10 cellular contexts compared by ENCODE assay signal in genomic region chr2:196492946-196493345, GRCh38.
"Had no signal": no experiment of that assay in that cellular context is flagged by ENCODE, and none has a peak within 500 bp of the region (broad histone marks: within the 10 kb centered on the region; RNA-seq: fewer than 3 reads in every experiment).

No MANE protein-coding gene starts in this region.

- H3K4me2 ChIP-seq: GM23338 had no signal

- H3K9me3 ChIP-seq: HAP-1 had no signal

- H3K9ac ChIP-seq: GM23248 had no signal

- DNase-seq: GM23248, GOT3, H7, H9, HCEC 1CT, HFFc6 had no signal

- FAIRE-seq: H1, H54 had no signal

- H3K4me1 ChIP-seq: HAP-1 had no signal

- H2AFZ ChIP-seq: GM23248, GM23338 had no signal

- H3K36me3 ChIP-seq: HAP-1 had no signal

- H3K27ac ChIP-seq: GM23248 had no signal

- H3K4me3 ChIP-seq: GM23248, GM23338, HAP-1 had no signal
